1 cellular context compared by ENCODE assay signal in the genomic region with DNA sequence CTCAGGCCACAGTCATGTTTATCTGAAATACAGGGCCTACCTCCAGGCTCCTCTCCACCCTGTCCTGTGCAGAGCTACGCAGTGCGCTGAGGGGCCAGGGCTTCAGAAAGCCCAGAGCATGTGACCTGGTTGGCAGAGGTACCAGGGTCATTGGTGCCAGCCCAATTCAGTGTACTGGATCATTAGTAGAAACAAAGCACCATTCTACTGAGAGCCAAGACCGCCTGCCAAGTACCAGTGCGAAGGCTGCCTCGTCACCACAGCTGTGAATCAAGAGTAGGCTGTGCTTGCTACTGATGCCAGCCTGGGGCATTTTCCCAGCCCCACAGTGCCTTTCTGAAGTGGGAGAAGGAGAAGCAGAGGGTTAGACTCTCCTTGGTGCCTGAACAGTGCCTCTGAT.
TF ChIP-seq lines count a peak whose summit lies in the region.

No MANE protein-coding gene starts in this region.

TF ChIP-seq in WTC11, 78 proteins besides CTCF, POLR2A, EP300 and RAD21 (continued from another document):
- TF ChIP-seq ZNF232 (CRISPR knock-in tag; IDR thresholded peaks at IDR 0.05): no peak
- TF ChIP-seq NR2C2 (CRISPR knock-in tag; IDR thresholded peaks at IDR 0.05): no peak
- TF ChIP-seq, protein P1, sequence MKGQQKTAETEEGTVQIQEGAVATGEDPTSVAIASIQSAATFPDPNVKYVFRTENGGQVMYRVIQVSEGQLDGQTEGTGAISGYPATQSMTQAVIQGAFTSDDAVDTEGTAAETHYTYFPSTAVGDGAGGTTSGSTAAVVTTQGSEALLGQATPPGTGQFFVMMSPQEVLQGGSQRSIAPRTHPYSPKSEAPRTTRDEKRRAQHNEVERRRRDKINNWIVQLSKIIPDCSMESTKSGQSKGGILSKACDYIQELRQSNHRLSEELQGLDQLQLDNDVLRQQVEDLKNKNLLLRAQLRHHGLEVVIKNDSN (CRISPR knock-in tag; IDR thresholded peaks at IDR 0.05): no peak
- TF ChIP-seq, protein P2, sequence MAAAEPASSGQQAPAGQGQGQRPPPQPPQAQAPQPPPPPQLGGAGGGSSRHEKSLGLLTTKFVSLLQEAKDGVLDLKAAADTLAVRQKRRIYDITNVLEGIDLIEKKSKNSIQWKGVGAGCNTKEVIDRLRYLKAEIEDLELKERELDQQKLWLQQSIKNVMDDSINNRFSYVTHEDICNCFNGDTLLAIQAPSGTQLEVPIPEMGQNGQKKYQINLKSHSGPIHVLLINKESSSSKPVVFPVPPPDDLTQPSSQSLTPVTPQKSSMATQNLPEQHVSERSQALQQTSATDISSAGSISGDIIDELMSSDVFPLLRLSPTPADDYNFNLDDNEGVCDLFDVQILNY (CRISPR knock-in tag; IDR thresholded peaks at IDR 0.05): no peak
- no peak for TF ChIP-seq E2F1 (CRISPR knock-in tag; IDR thresholded peaks at IDR 0.05)
- no peak for TF ChIP-seq ZNF263 (CRISPR knock-in tag; IDR thresholded peaks at IDR 0.05; ENCODE audit: low read depth)
- TF ChIP-seq TEAD1 (CRISPR knock-in tag; IDR thresholded peaks at IDR 0.05): no peak
- no peak for TF ChIP-seq TP53 (CRISPR knock-in tag; IDR thresholded peaks at IDR 0.05)
- no peak for TF ChIP-seq GABPB1 (CRISPR knock-in tag; IDR thresholded peaks at IDR 0.05)
- TF ChIP-seq, protein P3, sequence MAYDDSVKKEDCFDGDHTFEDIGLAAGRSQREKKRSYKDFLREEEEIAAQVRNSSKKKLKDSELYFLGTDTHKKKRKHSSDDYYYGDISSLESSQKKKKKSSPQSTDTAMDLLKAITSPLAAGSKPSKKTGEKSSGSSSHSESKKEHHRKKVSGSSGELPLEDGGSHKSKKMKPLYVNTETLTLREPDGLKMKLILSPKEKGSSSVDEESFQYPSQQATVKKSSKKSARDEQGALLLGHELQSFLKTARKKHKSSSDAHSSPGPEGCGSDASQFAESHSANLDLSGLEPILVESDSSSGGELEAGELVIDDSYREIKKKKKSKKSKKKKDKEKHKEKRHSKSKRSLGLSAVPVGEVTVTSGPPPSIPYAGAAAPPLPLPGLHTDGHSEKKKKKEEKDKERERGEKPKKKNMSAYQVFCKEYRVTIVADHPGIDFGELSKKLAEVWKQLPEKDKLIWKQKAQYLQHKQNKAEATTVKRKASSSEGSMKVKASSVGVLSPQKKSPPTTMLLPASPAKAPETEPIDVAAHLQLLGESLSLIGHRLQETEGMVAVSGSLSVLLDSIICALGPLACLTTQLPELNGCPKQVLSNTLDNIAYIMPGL (CRISPR knock-in tag; IDR thresholded peaks at IDR 0.05): no peak
- TF ChIP-seq TCF7 (CRISPR knock-in tag; IDR thresholded peaks at IDR 0.05; ENCODE audit: low read depth): no peak
- TF ChIP-seq CBFB (CRISPR knock-in tag; IDR thresholded peaks at IDR 0.05; ENCODE audit: low read depth): no peak
- TF ChIP-seq, protein P4, sequence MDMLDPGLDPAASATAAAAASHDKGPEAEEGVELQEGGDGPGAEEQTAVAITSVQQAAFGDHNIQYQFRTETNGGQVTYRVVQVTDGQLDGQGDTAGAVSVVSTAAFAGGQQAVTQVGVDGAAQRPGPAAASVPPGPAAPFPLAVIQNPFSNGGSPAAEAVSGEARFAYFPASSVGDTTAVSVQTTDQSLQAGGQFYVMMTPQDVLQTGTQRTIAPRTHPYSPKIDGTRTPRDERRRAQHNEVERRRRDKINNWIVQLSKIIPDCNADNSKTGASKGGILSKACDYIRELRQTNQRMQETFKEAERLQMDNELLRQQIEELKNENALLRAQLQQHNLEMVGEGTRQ (CRISPR knock-in tag; IDR thresholded peaks at IDR 0.05): no peak
- TF ChIP-seq CREB1 (CRISPR knock-in tag; IDR thresholded peaks at IDR 0.05): no peak
- TF ChIP-seq, protein P5, sequence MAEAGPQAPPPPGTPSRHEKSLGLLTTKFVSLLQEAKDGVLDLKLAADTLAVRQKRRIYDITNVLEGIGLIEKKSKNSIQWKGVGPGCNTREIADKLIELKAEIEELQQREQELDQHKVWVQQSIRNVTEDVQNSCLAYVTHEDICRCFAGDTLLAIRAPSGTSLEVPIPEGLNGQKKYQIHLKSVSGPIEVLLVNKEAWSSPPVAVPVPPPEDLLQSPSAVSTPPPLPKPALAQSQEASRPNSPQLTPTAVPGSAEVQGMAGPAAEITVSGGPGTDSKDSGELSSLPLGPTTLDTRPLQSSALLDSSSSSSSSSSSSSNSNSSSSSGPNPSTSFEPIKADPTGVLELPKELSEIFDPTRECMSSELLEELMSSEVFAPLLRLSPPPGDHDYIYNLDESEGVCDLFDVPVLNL (CRISPR knock-in tag; IDR thresholded peaks at IDR 0.05; ENCODE audit: borderline replicate concordance, low read depth): no peak
- no peak for TF ChIP-seq NR1H2 (CRISPR knock-in tag; IDR thresholded peaks at IDR 0.05)
